ENCODE assay signal across 16 cellular contexts in genomic region chr2:240590681-240591111, GRCh38.
"Had no signal": no experiment of that assay in that cellular context is flagged by ENCODE, and none has a peak within 500 bp of the region (broad histone marks: within the 10 kb centered on the region; RNA-seq: fewer than 3 reads in every experiment).

No MANE protein-coding gene starts in this region.

- DNase-seq: activated CD4-positive, alpha-beta T cell treated with anti-CD3 and anti-CD28 coated beads, Interleukin-2, amount 50 U/mL, for 1 hour; activated gamma-delta T cell treated with Interleukin-2 at 50 U/mL for 16 hours; activated T-cell treated with anti-CD3 and anti-CD28 coated beads, Interleukin-2, amount 50 U/mL, for 48 hours; effector memory CD8-positive, alpha-beta T cell; naive B cell; stimulated activated CD4-positive, alpha-beta T cell treated with anti-CD3 and anti-CD28 coated beads, Interleukin-15, amount 100 ng/mL, for 24 hours; stomach; T-helper 2 cell; uterus had no signal

- ATAC-seq: effector memory CD8-positive, alpha-beta T cell; gastrocnemius medialis had no signal

- H3K27ac ChIP-seq: epithelial cell of prostate, gastrocnemius medialis, neutrophil, prostate gland, thoracic aorta, uterus had no signal

- H3K27ac Mint-ChIP-seq: dendritic cell treated with granulocyte-macrophage colony-stimulating factor and Interleukin-4, amounts not matched to agents 40 ng/mL and 50 ng/mL, for 4 days; effector memory CD8-positive, alpha-beta T cell; naive B cell had no signal

- H3K27me3 ChIP-seq: gastrocnemius medialis, neutrophil, stomach, uterus had no signal

- H3K36me3 ChIP-seq: prostate gland, uterus had no signal

- H3K4me3 Mint-ChIP-seq: central memory CD8-positive, alpha-beta T cell; dendritic cell treated with granulocyte-macrophage colony-stimulating factor and Interleukin-4, amounts not matched to agents 40 ng/mL and 50 ng/mL, for 4 days; effector memory CD8-positive, alpha-beta T cell had no signal

- H3K9me3 ChIP-seq: gastrocnemius medialis, neutrophil, prostate gland, stomach, thoracic aorta, uterus had no signal

- H3K27me3 Mint-ChIP-seq: central memory CD8-positive, alpha-beta T cell; dendritic cell treated with granulocyte-macrophage colony-stimulating factor and Interleukin-4, amounts not matched to agents 40 ng/mL and 50 ng/mL, for 4 days; effector memory CD8-positive, alpha-beta T cell; naive B cell had no signal

- H3K4me3 ChIP-seq: gastrocnemius medialis, prostate gland, stomach, thoracic aorta, uterus had no signal
